In the genomic region with DNA sequence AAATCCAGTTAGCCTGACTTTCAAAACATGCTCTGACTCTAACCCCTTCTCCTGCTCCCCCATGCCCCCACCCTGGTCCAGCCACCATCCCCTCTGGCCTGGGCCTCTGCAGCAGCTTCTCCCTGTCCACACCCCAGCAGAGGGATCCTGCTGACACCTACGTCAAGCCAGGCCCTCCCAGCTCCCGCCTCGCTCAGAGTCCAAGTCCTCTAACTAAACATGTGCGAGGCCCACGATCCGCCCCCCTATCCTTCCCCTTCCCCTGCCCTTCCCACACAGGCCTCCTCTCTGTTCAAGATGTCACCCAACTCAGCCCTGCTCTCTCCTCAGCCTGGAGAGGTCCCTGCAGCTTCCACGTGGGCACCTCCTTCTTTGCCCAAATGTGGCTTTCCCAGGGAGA, we compare ENCODE assay signal across 1 cellular context.
TF ChIP-seq lines count a peak whose summit lies in the region.

No MANE protein-coding gene starts in this region.

TF ChIP-seq in HepG2, 621 proteins besides CTCF, POLR2A, EP300 and RAD21 (continued from another document and continues in another):
- TF ChIP-seq, protein P1, sequence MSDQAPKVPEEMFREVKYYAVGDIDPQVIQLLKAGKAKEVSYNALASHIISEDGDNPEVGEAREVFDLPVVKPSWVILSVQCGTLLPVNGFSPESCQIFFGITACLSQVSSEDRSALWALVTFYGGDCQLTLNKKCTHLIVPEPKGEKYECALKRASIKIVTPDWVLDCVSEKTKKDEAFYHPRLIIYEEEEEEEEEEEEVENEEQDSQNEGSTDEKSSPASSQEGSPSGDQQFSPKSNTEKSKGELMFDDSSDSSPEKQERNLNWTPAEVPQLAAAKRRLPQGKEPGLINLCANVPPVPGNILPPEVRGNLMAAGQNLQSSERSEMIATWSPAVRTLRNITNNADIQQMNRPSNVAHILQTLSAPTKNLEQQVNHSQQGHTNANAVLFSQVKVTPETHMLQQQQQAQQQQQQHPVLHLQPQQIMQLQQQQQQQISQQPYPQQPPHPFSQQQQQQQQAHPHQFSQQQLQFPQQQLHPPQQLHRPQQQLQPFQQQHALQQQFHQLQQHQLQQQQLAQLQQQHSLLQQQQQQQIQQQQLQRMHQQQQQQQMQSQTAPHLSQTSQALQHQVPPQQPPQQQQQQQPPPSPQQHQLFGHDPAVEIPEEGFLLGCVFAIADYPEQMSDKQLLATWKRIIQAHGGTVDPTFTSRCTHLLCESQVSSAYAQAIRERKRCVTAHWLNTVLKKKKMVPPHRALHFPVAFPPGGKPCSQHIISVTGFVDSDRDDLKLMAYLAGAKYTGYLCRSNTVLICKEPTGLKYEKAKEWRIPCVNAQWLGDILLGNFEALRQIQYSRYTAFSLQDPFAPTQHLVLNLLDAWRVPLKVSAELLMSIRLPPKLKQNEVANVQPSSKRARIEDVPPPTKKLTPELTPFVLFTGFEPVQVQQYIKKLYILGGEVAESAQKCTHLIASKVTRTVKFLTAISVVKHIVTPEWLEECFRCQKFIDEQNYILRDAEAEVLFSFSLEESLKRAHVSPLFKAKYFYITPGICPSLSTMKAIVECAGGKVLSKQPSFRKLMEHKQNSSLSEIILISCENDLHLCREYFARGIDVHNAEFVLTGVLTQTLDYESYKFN (CRISPR knock-in tag; conservative IDR thresholded peaks at IDR 0.05): peak; percentile 81
- TF ChIP-seq SUZ12 (IDR thresholded peaks at IDR 0.05; ENCODE audit: low read depth, low read length) (no peak), NONO (IDR thresholded peaks at IDR 0.05) (no peak), NONO (CRISPR knock-in tag; conservative IDR thresholded peaks at IDR 0.05) (peak; percentile 42; the same call in 1 of the 2 replicates), HIVEP1 (CRISPR knock-in tag; IDR thresholded peaks at IDR 0.05) (0 out of 2 replicates have a peak, but pooled peaks have one; percentile 54), ISL2 (CRISPR knock-in tag; IDR thresholded peaks at IDR 0.05) (no peak), SP5 (CRISPR knock-in tag; IDR thresholded peaks at IDR 0.05; ENCODE audit: borderline replicate concordance, low read depth) (peak; percentile 73; the same call in 1 of the 2 replicates), CREM (IDR thresholded peaks at IDR 0.05) (peak; percentile 33; the same call in 1 of the 2 replicates), CREM (CRISPR knock-in tag; IDR thresholded peaks at IDR 0.05) (no peak), TARDBP (CRISPR knock-in tag; IDR thresholded peaks at IDR 0.05) (0 out of 2 replicates have a peak, but pooled peaks have one; percentile 35), FOXA3 (CRISPR knock-in tag; IDR thresholded peaks at IDR 0.05) (peak; percentile 35), MTA1 (CRISPR knock-in tag; IDR thresholded peaks at IDR 0.05; ENCODE audit: borderline replicate concordance) (0 out of 2 replicates have a peak, but pooled peaks have one; percentile 22), XRCC5 (optimal IDR thresholded peaks at IDR 0.05; ENCODE audit: low read length) (peak; percentile 43), YY1 (IDR thresholded peaks at IDR 0.05; ENCODE audit: insufficient read depth, insufficient replicate concordance, low read depth, low read length) (peak; percentile 86), SP1 (IDR thresholded peaks at IDR 0.05) (no peak), SP1 (CRISPR knock-in tag; IDR thresholded peaks at IDR 0.05) (0 out of 2 replicates have a peak, but pooled peaks have one; percentile 31), ZNF263 (CRISPR knock-in tag; IDR thresholded peaks at IDR 0.05) (no peak), ZNF615 (CRISPR knock-in tag; IDR thresholded peaks at IDR 0.05; ENCODE audit: borderline replicate concordance) (no peak), ZBTB38 (CRISPR knock-in tag; IDR thresholded peaks at IDR 0.05) (peak; percentile 76; the same call in 1 of the 2 replicates), RBM39 (IDR thresholded peaks at IDR 0.05; ENCODE audit: low read depth, low read length, poor library complexity, severe bottlenecking) (peak; percentile 63), ZNF296 (CRISPR knock-in tag; conservative IDR thresholded peaks at IDR 0.05) (no peak), ZNF331 (CRISPR knock-in tag; IDR thresholded peaks at IDR 0.05) (peak; percentile 43), SP140L (CRISPR knock-in tag; IDR thresholded peaks at IDR 0.05; ENCODE audit: borderline replicate concordance) (no peak), HDAC6 (IDR thresholded peaks at IDR 0.05; ENCODE audit: low read depth, low read length) (no peak), ZSCAN31 (CRISPR knock-in tag; IDR thresholded peaks at IDR 0.05; ENCODE audit: low read depth) (no peak), ZNF777 (CRISPR knock-in tag; IDR thresholded peaks at IDR 0.05) (no peak), ATAD3A (CRISPR knock-in tag; IDR thresholded peaks at IDR 0.05) (no peak), JDP2 (CRISPR knock-in tag; IDR thresholded peaks at IDR 0.05; ENCODE audit: borderline replicate concordance) (no peak), BCL6 (CRISPR knock-in tag; IDR thresholded peaks at IDR 0.05) (no peak), ZNF720 (CRISPR knock-in tag; IDR thresholded peaks at IDR 0.05) (no peak), CCDC6 (CRISPR knock-in tag; IDR thresholded peaks at IDR 0.05) (0 out of 2 replicates have a peak, but pooled peaks have one; percentile 29), ZNF260 (CRISPR knock-in tag; IDR thresholded peaks at IDR 0.05; ENCODE audit: borderline replicate concordance, low read depth) (no peak)
- TF ChIP-seq, protein P2, sequence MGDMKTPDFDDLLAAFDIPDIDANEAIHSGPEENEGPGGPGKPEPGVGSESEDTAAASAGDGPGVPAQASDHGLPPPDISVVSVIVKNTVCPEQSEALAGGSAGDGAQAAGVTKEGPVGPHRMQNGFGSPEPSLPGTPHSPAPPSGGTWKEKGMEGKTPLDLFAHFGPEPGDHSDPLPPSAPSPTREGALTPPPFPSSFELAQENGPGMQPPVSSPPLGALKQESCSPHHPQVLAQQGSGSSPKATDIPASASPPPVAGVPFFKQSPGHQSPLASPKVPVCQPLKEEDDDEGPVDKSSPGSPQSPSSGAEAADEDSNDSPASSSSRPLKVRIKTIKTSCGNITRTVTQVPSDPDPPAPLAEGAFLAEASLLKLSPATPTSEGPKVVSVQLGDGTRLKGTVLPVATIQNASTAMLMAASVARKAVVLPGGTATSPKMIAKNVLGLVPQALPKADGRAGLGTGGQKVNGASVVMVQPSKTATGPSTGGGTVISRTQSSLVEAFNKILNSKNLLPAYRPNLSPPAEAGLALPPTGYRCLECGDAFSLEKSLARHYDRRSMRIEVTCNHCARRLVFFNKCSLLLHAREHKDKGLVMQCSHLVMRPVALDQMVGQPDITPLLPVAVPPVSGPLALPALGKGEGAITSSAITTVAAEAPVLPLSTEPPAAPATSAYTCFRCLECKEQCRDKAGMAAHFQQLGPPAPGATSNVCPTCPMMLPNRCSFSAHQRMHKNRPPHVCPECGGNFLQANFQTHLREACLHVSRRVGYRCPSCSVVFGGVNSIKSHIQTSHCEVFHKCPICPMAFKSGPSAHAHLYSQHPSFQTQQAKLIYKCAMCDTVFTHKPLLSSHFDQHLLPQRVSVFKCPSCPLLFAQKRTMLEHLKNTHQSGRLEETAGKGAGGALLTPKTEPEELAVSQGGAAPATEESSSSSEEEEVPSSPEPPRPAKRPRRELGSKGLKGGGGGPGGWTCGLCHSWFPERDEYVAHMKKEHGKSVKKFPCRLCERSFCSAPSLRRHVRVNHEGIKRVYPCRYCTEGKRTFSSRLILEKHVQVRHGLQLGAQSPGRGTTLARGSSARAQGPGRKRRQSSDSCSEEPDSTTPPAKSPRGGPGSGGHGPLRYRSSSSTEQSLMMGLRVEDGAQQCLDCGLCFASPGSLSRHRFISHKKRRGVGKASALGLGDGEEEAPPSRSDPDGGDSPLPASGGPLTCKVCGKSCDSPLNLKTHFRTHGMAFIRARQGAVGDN (CRISPR knock-in tag; IDR thresholded peaks at IDR 0.05): peak; percentile 95
- TF ChIP-seq, protein P3, sequence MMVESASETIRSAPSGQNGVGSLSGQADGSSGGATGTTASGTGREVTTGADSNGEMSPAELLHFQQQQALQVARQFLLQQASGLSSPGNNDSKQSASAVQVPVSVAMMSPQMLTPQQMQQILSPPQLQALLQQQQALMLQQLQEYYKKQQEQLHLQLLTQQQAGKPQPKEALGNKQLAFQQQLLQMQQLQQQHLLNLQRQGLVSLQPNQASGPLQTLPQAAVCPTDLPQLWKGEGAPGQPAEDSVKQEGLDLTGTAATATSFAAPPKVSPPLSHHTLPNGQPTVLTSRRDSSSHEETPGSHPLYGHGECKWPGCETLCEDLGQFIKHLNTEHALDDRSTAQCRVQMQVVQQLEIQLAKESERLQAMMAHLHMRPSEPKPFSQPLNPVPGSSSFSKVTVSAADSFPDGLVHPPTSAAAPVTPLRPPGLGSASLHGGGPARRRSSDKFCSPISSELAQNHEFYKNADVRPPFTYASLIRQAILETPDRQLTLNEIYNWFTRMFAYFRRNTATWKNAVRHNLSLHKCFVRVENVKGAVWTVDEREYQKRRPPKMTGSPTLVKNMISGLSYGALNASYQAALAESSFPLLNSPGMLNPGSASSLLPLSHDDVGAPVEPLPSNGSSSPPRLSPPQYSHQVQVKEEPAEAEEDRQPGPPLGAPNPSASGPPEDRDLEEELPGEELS (CRISPR knock-in tag; IDR thresholded peaks at IDR 0.05): peak; percentile 51; the same call in 1 of the 2 replicates
- TF ChIP-seq, protein P4, sequence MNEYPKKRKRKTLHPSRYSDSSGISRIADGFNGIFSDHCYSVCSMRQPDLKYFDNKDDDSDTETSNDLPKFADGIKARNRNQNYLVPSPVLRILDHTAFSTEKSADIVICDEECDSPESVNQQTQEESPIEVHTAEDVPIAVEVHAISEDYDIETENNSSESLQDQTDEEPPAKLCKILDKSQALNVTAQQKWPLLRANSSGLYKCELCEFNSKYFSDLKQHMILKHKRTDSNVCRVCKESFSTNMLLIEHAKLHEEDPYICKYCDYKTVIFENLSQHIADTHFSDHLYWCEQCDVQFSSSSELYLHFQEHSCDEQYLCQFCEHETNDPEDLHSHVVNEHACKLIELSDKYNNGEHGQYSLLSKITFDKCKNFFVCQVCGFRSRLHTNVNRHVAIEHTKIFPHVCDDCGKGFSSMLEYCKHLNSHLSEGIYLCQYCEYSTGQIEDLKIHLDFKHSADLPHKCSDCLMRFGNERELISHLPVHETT (CRISPR knock-in tag; conservative IDR thresholded peaks at IDR 0.05): no peak
- TF ChIP-seq, protein P5, sequence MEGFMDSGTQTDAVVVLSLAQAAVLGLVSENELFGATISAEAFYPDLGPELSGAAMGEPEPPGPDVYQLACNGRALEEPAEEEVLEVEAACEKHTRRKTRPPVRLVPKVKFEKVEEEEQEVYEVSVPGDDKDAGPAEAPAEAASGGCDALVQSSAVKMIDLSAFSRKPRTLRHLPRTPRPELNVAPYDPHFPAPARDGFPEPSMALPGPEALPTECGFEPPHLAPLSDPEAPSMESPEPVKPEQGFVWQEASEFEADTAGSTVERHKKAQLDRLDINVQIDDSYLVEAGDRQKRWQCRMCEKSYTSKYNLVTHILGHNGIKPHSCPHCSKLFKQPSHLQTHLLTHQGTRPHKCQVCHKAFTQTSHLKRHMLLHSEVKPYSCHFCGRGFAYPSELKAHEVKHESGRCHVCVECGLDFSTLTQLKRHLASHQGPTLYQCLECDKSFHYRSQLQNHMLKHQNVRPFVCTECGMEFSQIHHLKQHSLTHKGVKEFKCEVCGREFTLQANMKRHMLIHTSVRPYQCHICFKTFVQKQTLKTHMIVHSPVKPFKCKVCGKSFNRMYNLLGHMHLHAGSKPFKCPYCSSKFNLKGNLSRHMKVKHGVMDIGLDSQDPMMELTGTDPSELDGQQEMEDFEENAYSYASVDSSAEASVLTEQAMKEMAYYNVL (CRISPR knock-in tag; IDR thresholded peaks at IDR 0.05; ENCODE audit: borderline replicate concordance): no peak
- TF ChIP-seq, protein P6, sequence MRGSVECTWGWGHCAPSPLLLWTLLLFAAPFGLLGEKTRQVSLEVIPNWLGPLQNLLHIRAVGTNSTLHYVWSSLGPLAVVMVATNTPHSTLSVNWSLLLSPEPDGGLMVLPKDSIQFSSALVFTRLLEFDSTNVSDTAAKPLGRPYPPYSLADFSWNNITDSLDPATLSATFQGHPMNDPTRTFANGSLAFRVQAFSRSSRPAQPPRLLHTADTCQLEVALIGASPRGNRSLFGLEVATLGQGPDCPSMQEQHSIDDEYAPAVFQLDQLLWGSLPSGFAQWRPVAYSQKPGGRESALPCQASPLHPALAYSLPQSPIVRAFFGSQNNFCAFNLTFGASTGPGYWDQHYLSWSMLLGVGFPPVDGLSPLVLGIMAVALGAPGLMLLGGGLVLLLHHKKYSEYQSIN (CRISPR knock-in tag; IDR thresholded peaks at IDR 0.05; ENCODE audit: borderline replicate concordance): no peak
- TF ChIP-seq, protein P7, sequence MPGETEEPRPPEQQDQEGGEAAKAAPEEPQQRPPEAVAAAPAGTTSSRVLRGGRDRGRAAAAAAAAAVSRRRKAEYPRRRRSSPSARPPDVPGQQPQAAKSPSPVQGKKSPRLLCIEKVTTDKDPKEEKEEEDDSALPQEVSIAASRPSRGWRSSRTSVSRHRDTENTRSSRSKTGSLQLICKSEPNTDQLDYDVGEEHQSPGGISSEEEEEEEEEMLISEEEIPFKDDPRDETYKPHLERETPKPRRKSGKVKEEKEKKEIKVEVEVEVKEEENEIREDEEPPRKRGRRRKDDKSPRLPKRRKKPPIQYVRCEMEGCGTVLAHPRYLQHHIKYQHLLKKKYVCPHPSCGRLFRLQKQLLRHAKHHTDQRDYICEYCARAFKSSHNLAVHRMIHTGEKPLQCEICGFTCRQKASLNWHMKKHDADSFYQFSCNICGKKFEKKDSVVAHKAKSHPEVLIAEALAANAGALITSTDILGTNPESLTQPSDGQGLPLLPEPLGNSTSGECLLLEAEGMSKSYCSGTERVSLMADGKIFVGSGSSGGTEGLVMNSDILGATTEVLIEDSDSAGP (CRISPR knock-in tag; IDR thresholded peaks at IDR 0.05; ENCODE audit: borderline replicate concordance): no peak
